9 cellular contexts compared by ENCODE assay signal in the genomic region with DNA sequence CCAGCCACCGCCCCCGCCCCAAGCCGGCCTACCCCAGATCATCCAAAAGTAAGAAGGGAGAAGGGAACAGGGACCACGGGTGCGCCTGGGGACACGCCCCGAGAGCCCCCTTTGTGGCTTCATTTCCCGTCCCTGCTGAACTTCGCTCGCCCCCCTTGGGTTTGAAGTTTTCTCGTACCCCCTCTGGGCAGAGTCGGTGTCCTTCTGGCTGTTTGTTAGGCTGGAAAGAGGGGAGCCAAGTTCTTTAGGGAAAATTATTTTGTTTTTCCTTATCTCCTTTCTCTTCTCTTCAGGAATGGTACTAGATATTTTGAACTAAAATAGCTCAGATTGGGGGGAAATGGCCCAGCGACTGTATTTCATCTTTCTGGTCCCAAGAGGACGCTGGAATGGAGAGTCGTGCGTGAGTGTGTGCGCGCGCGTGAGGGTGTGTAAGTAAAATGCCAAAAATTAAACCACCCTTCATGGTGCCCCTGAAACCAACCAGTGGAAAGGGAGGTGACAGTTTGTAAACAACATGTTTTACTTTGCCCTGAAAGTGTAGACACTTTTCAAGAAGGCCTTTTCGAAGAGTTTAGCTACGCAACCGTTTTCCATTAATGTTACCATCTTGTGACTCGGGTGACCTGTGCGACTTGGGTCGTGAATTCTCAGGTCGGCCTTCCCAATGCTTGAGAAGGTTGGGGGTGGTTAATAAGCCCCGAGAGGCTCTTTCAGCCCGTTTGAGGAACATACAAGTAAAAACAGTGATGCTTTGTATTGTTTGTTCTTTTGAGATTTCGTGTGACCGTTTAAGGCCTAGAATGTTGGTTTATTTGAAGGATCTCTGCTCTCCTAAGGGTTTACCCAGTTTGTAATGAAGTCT. TPM values are rescaled to one million over a fixed set of nuclear protein-coding genes. Genes with fewer than 3 reads are reported as not detected.
DNase-seq lines count a peak whose midpoint lies in the region; ATAC-seq and TF ChIP-seq lines count a peak whose summit lies in the region.
"Had no signal": no experiment of that assay in that cellular context is flagged by ENCODE, and none has a peak within 500 bp of the region (broad histone marks: within the 10 kb centered on the region; RNA-seq: fewer than 3 reads in every experiment).

No MANE protein-coding gene starts in this region.

- ATAC-seq in activated naive CD8-positive, alpha-beta T cell treated with anti-CD3 and anti-CD28 coated beads, Interleukin-2, amount 50 U/mL, for 24 hours, result no peak
- ATAC-seq in memory B cell (ENCODE audit: low read depth) (no peak), upper lobe of right lung (no peak), HG03280 (IDR thresholded peaks at IDR 0.05; ENCODE audit: unreplicated experiment) (no peak)

- H3K36me3 ChIP-seq in upper lobe of right lung, result no peaks in the 10 kb centered on the region

- peaks cover 91% of the 10 kb centered on the region for H3K27me3 ChIP-seq in upper lobe of right lung

- no peaks in the 10 kb centered on the region for H3K9me3 Mint-ChIP-seq in activated naive CD4-positive, alpha-beta T cell treated with anti-CD3 and anti-CD28 coated beads, Interleukin-2, amount 50 U/mL, for 24 hours
- H3K9me3 Mint-ChIP-seq in activated naive CD8-positive, alpha-beta T cell treated with anti-CD3 and anti-CD28 coated beads, Interleukin-2, amount 50 U/mL, for 24 hours, result no peaks in the 10 kb centered on the region
- H3K9me3 Mint-ChIP-seq in memory B cell, result peaks cover 1% of the 10 kb centered on the region

- peak overlapping the region; percentile 41 for H3K4me3 ChIP-seq in upper lobe of right lung

- no peaks in the 10 kb centered on the region for H3K36me3 Mint-ChIP-seq in activated naive CD4-positive, alpha-beta T cell treated with anti-CD3 and anti-CD28 coated beads, Interleukin-2, amount 50 U/mL, for 24 hours
- no peaks in the 10 kb centered on the region for H3K36me3 Mint-ChIP-seq in activated naive CD8-positive, alpha-beta T cell treated with anti-CD3 and anti-CD28 coated beads, Interleukin-2, amount 50 U/mL, for 24 hours (ENCODE audit: low read depth)
- H3K36me3 Mint-ChIP-seq in memory B cell, result no peaks in the 10 kb centered on the region

- H3K4me1 Mint-ChIP-seq in activated naive CD4-positive, alpha-beta T cell treated with anti-CD3 and anti-CD28 coated beads, Interleukin-2, amount 50 U/mL, for 24 hours, result peaks cover 32% of the 10 kb centered on the region
- peaks cover 38% of the 10 kb centered on the region for H3K4me1 Mint-ChIP-seq in activated naive CD8-positive, alpha-beta T cell treated with anti-CD3 and anti-CD28 coated beads, Interleukin-2, amount 50 U/mL, for 24 hours
- H3K4me1 Mint-ChIP-seq in memory B cell, result peaks cover 12% of the 10 kb centered on the region

- H3K4me3 Mint-ChIP-seq in activated naive CD4-positive, alpha-beta T cell treated with anti-CD3 and anti-CD28 coated beads, Interleukin-2, amount 50 U/mL, for 24 hours, result peak overlapping the region; percentile 78
- peak overlapping the region; percentile 71 for H3K4me3 Mint-ChIP-seq in activated naive CD8-positive, alpha-beta T cell treated with anti-CD3 and anti-CD28 coated beads, Interleukin-2, amount 50 U/mL, for 24 hours
- H3K4me3 Mint-ChIP-seq in memory B cell, result peak overlapping the region; percentile 44

- no peaks in the 10 kb centered on the region for H3K9me3 ChIP-seq in upper lobe of right lung

- peaks cover 38% of the 10 kb centered on the region for H3K27me3 Mint-ChIP-seq in activated naive CD4-positive, alpha-beta T cell treated with anti-CD3 and anti-CD28 coated beads, Interleukin-2, amount 50 U/mL, for 24 hours
- peaks cover 67% of the 10 kb centered on the region for H3K27me3 Mint-ChIP-seq in activated naive CD8-positive, alpha-beta T cell treated with anti-CD3 and anti-CD28 coated beads, Interleukin-2, amount 50 U/mL, for 24 hours
- H3K27me3 Mint-ChIP-seq in memory B cell, result peaks cover 32% of the 10 kb centered on the region

- intact Hi-C loops in upper lobe of right lung (cut with DNase I), result no loop called here

- no peak for DNase-seq in activated naive CD4-positive, alpha-beta T cell (lab: John Stamatoyannopoulos, UW)
- DNase-seq in activated naive CD8-positive, alpha-beta T cell treated with anti-CD3 and anti-CD28 coated beads, Interleukin-2, amount 50 U/mL, for 24 hours, result no peak
- no peak for DNase-seq in memory B cell (ENCODE audit: low spot score in 2 of 2)
- DNase-seq in upper lobe of right lung, result no peak
- no peak for DNase-seq in AG08396 (ENCODE audit: low spot score)
- DNase-seq in pons (ENCODE audit: low spot score), result no peak
- DNase-seq: DND-41 had no signal

- peaks cover 15% of the 10 kb centered on the region for H3K4me1 ChIP-seq in upper lobe of right lung

- no peak overlapping the region for H3K27ac ChIP-seq in upper lobe of right lung

- no peak for TF ChIP-seq CTCF in upper lobe of right lung (IDR thresholded peaks at IDR 0.05)

- no peak overlapping the region for H3K27ac Mint-ChIP-seq in activated naive CD4-positive, alpha-beta T cell treated with anti-CD3 and anti-CD28 coated beads, Interleukin-2, amount 50 U/mL, for 24 hours
- no peak overlapping the region for H3K27ac Mint-ChIP-seq in activated naive CD8-positive, alpha-beta T cell treated with anti-CD3 and anti-CD28 coated beads, Interleukin-2, amount 50 U/mL, for 24 hours
- H3K27ac Mint-ChIP-seq in memory B cell, result no peak overlapping the region

RNA-seq across cellular contexts. Expression of gene RBM20, which starts 0.7 kb away (rescaled TPM):
- total RNA-seq in upper lobe of right lung, result 0.41 TPM
